ENCODE assay signal across 7 cellular contexts in genomic region chr13:42970824-42971669, GRCh38. TPM values are rescaled to one million over a fixed set of nuclear protein-coding genes. Genes with fewer than 3 reads are reported as not detected.
DNase-seq lines count a peak whose midpoint lies in the region; ATAC-seq and TF ChIP-seq lines count a peak whose summit lies in the region.

No MANE protein-coding gene starts in this region.

- peaks cover 6 to 26% (median 21%) of the 10 kb centered on the region in 3 donors for H3K36me3 Mint-ChIP-seq in naive thymus-derived CD8-positive, alpha-beta T cell

- TF ChIP-seq POLR2A in erythroblast (IDR thresholded peaks at IDR 0.05; ENCODE audit: low read length) = no peak

- H3K27me3 Mint-ChIP-seq in naive thymus-derived CD8-positive, alpha-beta T cell = no peaks in the 10 kb centered on the region

- TF ChIP-seq CTCF in GM10248 (IDR thresholded peaks at IDR 0.05; ENCODE audit: control extremely low read depth, extremely low read depth, low read depth, missing control alignments) = peak; percentile 74

- no peak overlapping the region for H3K4me3 Mint-ChIP-seq in naive thymus-derived CD8-positive, alpha-beta T cell

- DNase-seq in GM10248 (ENCODE audit: extremely low spot score) (peak; percentile 59), MV-4-11 (lab: John Stamatoyannopoulos, UW) (peak; percentile 70), erythroblast (lab: John Stamatoyannopoulos, UW) (peak; percentile 45 to 65)
- peak; percentile 33 for DNase-seq in activated CD4-positive, CD25-positive, alpha-beta regulatory T cell treated with anti-CD3 and anti-CD28 coated beads, Interleukin-2, amount 50 U/mL, for 72 hours
- peak in 8 of 10 donors; percentile 19 to 69 (median 45) for DNase-seq in naive thymus-derived CD8-positive, alpha-beta T cell

- H3K9me3 Mint-ChIP-seq in naive thymus-derived CD8-positive, alpha-beta T cell = no peaks in the 10 kb centered on the region

- peak overlapping the region in 4 of 10 donors; percentile 21 to 57 (median 48) for H3K27ac Mint-ChIP-seq in naive thymus-derived CD8-positive, alpha-beta T cell

- CTCF ChIA-PET in GM10248 (lab: Yijun Ruan, JAX) = interaction anchor here (1.0 to 3.3 kb wide), 25 partner anchors 9 to 833 kb away, joined by 3 to 21 read pairs (median 5); partner anchors contain the start of gene EPSTI1

- ATAC-seq in GM21825 (IDR thresholded peaks at IDR 0.05; ENCODE audit: unreplicated experiment) = peak; percentile 84
- ATAC-seq in naive thymus-derived CD8-positive, alpha-beta T cell = peak; percentile 84 to 86
- ATAC-seq in HG03025 (IDR thresholded peaks at IDR 0.05; ENCODE audit: low FRiP score, unreplicated experiment) = no peak

- peaks cover 6 to 27% (median 17%) of the 10 kb centered on the region in 4 donors for H3K4me1 Mint-ChIP-seq in naive thymus-derived CD8-positive, alpha-beta T cell

- POLR2A ChIA-PET in GM10248 (lab: Yijun Ruan, JAX) = interaction anchor here (0.6 kb wide), 1 partner anchor 361 kb away, joined by 3 read pairs; no protein-coding TSS in a partner anchor
- POLR2A ChIA-PET in naive thymus-derived CD8-positive, alpha-beta T cell (lab: Charles Lee) = no interaction called here

RNA-seq across cellular contexts. Expression of gene EPSTI1, which starts 21.0 kb away (rescaled TPM):
- total RNA-seq in naive thymus-derived CD8-positive, alpha-beta T cell = 10 to 100 TPM; 11.4 to 12.8 TPM
- polyA plus RNA-seq in naive thymus-derived CD8-positive, alpha-beta T cell = 10 to 100 TPM; 10.1 to 10.8 (median 10.8) TPM

RNA-seq across cellular contexts. Expression of gene DNAJC15, which starts 52.3 kb away (rescaled TPM):
- total RNA-seq in naive thymus-derived CD8-positive, alpha-beta T cell = 1 to 10 TPM; 9.5 TPM
- 10 to 100 TPM; 12.7 to 26.5 (median 14.1) TPM for polyA plus RNA-seq in naive thymus-derived CD8-positive, alpha-beta T cell
